In genomic region chr1:33537885-33538284, GRCh38 we compare ENCODE assay signal across 35 cellular contexts.
A peak's percentile ranks its signal among the peaks of the same experiment; 100 is the strongest.
DNase-seq lines count a peak whose midpoint lies in the region; ATAC-seq, FAIRE-seq and TF ChIP-seq lines count a peak whose summit lies in the region.
"Had no signal": no experiment of that assay in that cellular context is flagged by ENCODE, and none has a peak within 500 bp of the region (broad histone marks: within the 10 kb centered on the region; RNA-seq: fewer than 3 reads in every experiment).

No MANE protein-coding gene starts in this region.

- H3K4me3 ChIP-seq in HepG2 (replicated peaks in 1 of 3; ENCODE audit: insufficient read depth in 1 of 3, low read depth in 2 of 3, low read length in 3 of 3) (no peak overlapping the region), right lobe of liver (no peak overlapping the region), HEK293 (ENCODE audit: low read depth, low read length) (no peak overlapping the region), K562 (no peak overlapping the region), small intestine (ENCODE audit: low read depth in 1 of 2, low read length in 2 of 2) (no peak overlapping the region), hepatocyte (no peak overlapping the region)
- H3K4me3 ChIP-seq: A549; BLaER1; BLaER1 treated with 17β-estradiol and CSF1 and Interleukin-3, amounts not matched to agents 10 nM and 100 nM had no signal

- intact Hi-C loops in HepG2 (cut with micrococcal nuclease; ENCODE audit: unreplicated experiment) (no loop called here), right lobe of liver (cut with DNase I) (no loop called here), K562 (cut with micrococcal nuclease) (no loop called here)

- TF ChIP-seq RAD21 in HepG2 (CRISPR knock-in tag; IDR thresholded peaks at IDR 0.05): no peak
- TF ChIP-seq RAD21 in K562 (CRISPR knock-in tag; conservative IDR thresholded peaks at IDR 0.05 in 1 of 2, IDR thresholded peaks at IDR 0.05 in 1 of 2): no peak

- ATAC-seq in HepG2 (no peak), right lobe of liver (no peak), K562 (no peak), GM21576 (IDR thresholded peaks at IDR 0.05; ENCODE audit: unreplicated experiment) (no peak)
- ATAC-seq: A549; CD8-positive, alpha-beta T cell had no signal

- no peak overlapping the region for H2AFZ ChIP-seq in HepG2 (ENCODE audit: low read length)
- H2AFZ ChIP-seq in K562 (ENCODE audit: low read depth, low read length): no peak overlapping the region
- no peak overlapping the region for H2AFZ ChIP-seq in hepatocyte

- H3K9me3 ChIP-seq in HepG2 (ENCODE audit: low read length): no peaks in the 10 kb centered on the region
- H3K9me3 ChIP-seq in right lobe of liver: no peaks in the 10 kb centered on the region
- H3K9me3 ChIP-seq in HEK293 (ENCODE audit: control insufficient read depth, insufficient read depth, low read depth, low read length): no peaks in the 10 kb centered on the region
- no peaks in the 10 kb centered on the region for H3K9me3 ChIP-seq in K562 (replicated peaks; ENCODE audit: control insufficient read depth, insufficient read depth, low read depth, low read length)
- H3K9me3 ChIP-seq in small intestine (ENCODE audit: control insufficient read depth, low read depth): no peaks in the 10 kb centered on the region
- H3K9me3 ChIP-seq in hepatocyte (ENCODE audit: low read depth): no peaks in the 10 kb centered on the region
- H3K9me3 ChIP-seq: A549, BE2C, BLaER1, Caco-2 had no signal

- H3K27me3 ChIP-seq in HepG2 (ENCODE audit: control insufficient read depth in 1 of 2, insufficient read depth in 2 of 2, low read length in 2 of 2) (peaks cover 0 to 27% of the 10 kb centered on the region in 2 experiments; a peak in 4 of 5 replicates), right lobe of liver (no peaks in the 10 kb centered on the region), K562 (ENCODE audit: control insufficient read depth in 2 of 2, insufficient read depth in 2 of 2, low read length in 2 of 2) (peaks cover 43 to 62% of the 10 kb centered on the region in 2 experiments), small intestine (ENCODE audit: control insufficient read depth in 2 of 2, insufficient read depth in 2 of 2, low read length in 2 of 2) (no peaks in the 10 kb centered on the region), hepatocyte (no peaks in the 10 kb centered on the region)
- H3K27me3 ChIP-seq: BE2C; BLaER1; BLaER1 treated with 17β-estradiol and CSF1 and Interleukin-3, amounts not matched to agents 10 nM and 100 nM had no signal

- TF ChIP-seq POLR2A in HepG2 (IDR thresholded peaks at IDR 0.05; ENCODE audit: insufficient read depth in 1 of 2, low read depth in 2 of 2, low read length in 2 of 2): no peak
- no peak for TF ChIP-seq POLR2A in right lobe of liver (IDR thresholded peaks at IDR 0.05)
- no peak for TF ChIP-seq POLR2A in K562 (conservative IDR thresholded peaks at IDR 0.05)

- H3K9me1 ChIP-seq in K562 (ENCODE audit: control insufficient read depth, insufficient read depth, low read length): no peaks in the 10 kb centered on the region

- no peaks in the 10 kb centered on the region for H3K9me2 ChIP-seq in hepatocyte (replicated peaks; ENCODE audit: insufficient read depth)

- no peaks in the 10 kb centered on the region for H3K79me2 ChIP-seq in HepG2 (ENCODE audit: insufficient read depth, low read length)
- no peaks in the 10 kb centered on the region for H3K79me2 ChIP-seq in K562 (ENCODE audit: control insufficient read depth, insufficient read depth, low read length)
- no peaks in the 10 kb centered on the region for H3K79me2 ChIP-seq in hepatocyte

- no peak overlapping the region for H3K27ac ChIP-seq in HepG2 (ENCODE audit: extremely low read length, insufficient read depth, low read length)
- H3K27ac ChIP-seq in right lobe of liver: no peak overlapping the region
- H3K27ac ChIP-seq in HEK293 (ENCODE audit: extremely low read depth, low read depth, low read length): no peak overlapping the region
- no peak overlapping the region for H3K27ac ChIP-seq in K562 (ENCODE audit: extremely low read depth, low read depth, low read length)
- H3K27ac ChIP-seq in small intestine (ENCODE audit: low read depth in 1 of 2, low read length in 1 of 2): no peak overlapping the region
- H3K27ac ChIP-seq in hepatocyte: no peak overlapping the region
- H3K27ac ChIP-seq: 22Rv1; A549; BLaER1; BLaER1 treated with 17β-estradiol and CSF1 and Interleukin-3, amounts not matched to agents 10 nM and 100 nM; C4-2B had no signal

- CTCF ChIA-PET in HepG2 (lab: Yijun Ruan, JAX; ENCODE audit: low intra/inter-chr PET ratio, low total read pairs): no interaction called here
- CTCF ChIA-PET in HEK293 (lab: Yijun Ruan, JAX): no interaction called here
- CTCF ChIA-PET in K562 (lab: Yijun Ruan, JAX; ENCODE audit: low intra/inter-chr PET ratio): no interaction called here

- no peak overlapping the region for H3K9ac ChIP-seq in HepG2 (ENCODE audit: insufficient read depth, low read depth, low read length)
- no peak overlapping the region for H3K9ac ChIP-seq in K562 (ENCODE audit: insufficient read depth in 1 of 2, low read depth in 2 of 2, low read length in 2 of 2)
- H3K9ac ChIP-seq: BLaER1; BLaER1 treated with 17β-estradiol and CSF1 and Interleukin-3, amounts not matched to agents 10 nM and 100 nM had no signal

- POLR2A ChIA-PET in HepG2 (lab: Yijun Ruan, JAX): no interaction called here
- POLR2A ChIA-PET in HEK293 (lab: Yijun Ruan, JAX): interaction anchor here (0.5 kb wide), 1 partner anchor 74 kb away, joined by 3 read pairs; no protein-coding TSS in a partner anchor
- POLR2A ChIA-PET in K562 (lab: Yijun Ruan, JAX): interaction anchor here (0.6 kb wide), 1 partner anchor 841 kb away, joined by 4 read pairs; no protein-coding TSS in a partner anchor

- in situ Hi-C loops in HepG2 (cut with HindIII; ENCODE audit: extremely low pct_ligation_motif_present, low pct_unique_long_range_greater_than_20kb): no loop called here
- in situ Hi-C loops in K562 (cut with MboI): no loop called here

- H4K20me1 ChIP-seq in HepG2 (ENCODE audit: insufficient read depth, low read length) (no peaks in the 10 kb centered on the region), K562 (replicated peaks; ENCODE audit: control insufficient read depth, insufficient read depth, low read length) (no peaks in the 10 kb centered on the region), hepatocyte (ENCODE audit: insufficient read depth, poor library complexity, severe bottlenecking) (no peaks in the 10 kb centered on the region)
- H4K20me1 ChIP-seq: BLaER1; BLaER1 treated with 17β-estradiol and CSF1 and Interleukin-3, amounts not matched to agents 10 nM and 100 nM had no signal

- no peak for FAIRE-seq in HepG2 (lab: Jason Lieb, UNC)
- FAIRE-seq in K562 (lab: Jason Lieb, UNC): no peak
- peak; percentile 33 for FAIRE-seq in small intestine (lab: Jason Lieb, UNC)
- FAIRE-seq: A204.1, A549, D721Med had no signal

- DNase-seq in HepG2 (ENCODE audit: low spot score): no peak
- DNase-seq in right lobe of liver: no peak
- no peak for DNase-seq in K562 (ENCODE audit: extremely low read depth in 1 of 4, low spot score in 3 of 4)
- no peak for DNase-seq in small intestine
- DNase-seq in stimulated activated CD4-positive, alpha-beta T cell treated with anti-CD3 and anti-CD28 coated beads, Interleukin-4, amount 100 ng/mL, for 24 hours: no peak
- no peak for DNase-seq in hepatocyte (ENCODE audit: low spot score)
- DNase-seq: 8988T; ACHN; AML-193; BE2C; C1 segment of cervical spinal cord; Caco-2; Calu3; CD4-positive, alpha-beta memory T cell; CD4-positive, alpha-beta T cell; CD4-positive, CD25-positive, alpha-beta regulatory T cell; CD8-positive, alpha-beta memory T cell; CD8-positive, alpha-beta T cell; COR-L47; DMS 273 treated with DMSO at 0.1 percent for 48 hours; DMS153; DMS53; DMS79; DMS79 treated with DMSO at 0.1 percent for 48 hours; DND-41; EL had no signal

- 56% methylated on average over 5 of the region's 5 CpGs for WGBS in HepG2 (ENCODE audit: low lambda C conversion rate)
- 88% methylated on average over 5 of the region's 5 CpGs for WGBS in right lobe of liver (ENCODE audit: insufficient coverage, low coverage, low lambda C conversion rate, missing lambda C conversion rate)
- WGBS in K562 (ENCODE audit: insufficient coverage, low coverage, missing lambda C conversion rate): 3% methylated on average over 5 of the region's 5 CpGs
- 92 to 98% (median 96%) methylated on average over 5 of the region's 5 CpGs for WGBS in small intestine, 3 donors
- 93% methylated on average over 5 of the region's 5 CpGs for WGBS in hepatocyte (ENCODE audit: low lambda C conversion rate, missing lambda C conversion rate)

- TF ChIP-seq CTCF in HepG2 (CRISPR knock-in tag; IDR thresholded peaks at IDR 0.05): no peak
- no peak for TF ChIP-seq CTCF in right lobe of liver (IDR thresholded peaks at IDR 0.05)
- TF ChIP-seq CTCF in HEK293 (tag by site-specific recombination; IDR thresholded peaks at IDR 0.05): no peak
- no peak for TF ChIP-seq CTCF in K562 (IDR thresholded peaks at IDR 0.05 in 2 of 3, conservative IDR thresholded peaks at IDR 0.05 in 1 of 3; ENCODE audit: insufficient read depth in 2 of 3, low read depth in 1 of 3, low read length in 3 of 3)
- TF ChIP-seq CTCF in hepatocyte (IDR thresholded peaks at IDR 0.05; ENCODE audit: poor library complexity): no peak

- H3K4me2 ChIP-seq in HepG2 (ENCODE audit: low read depth, low read length) (no peak overlapping the region), K562 (ENCODE audit: insufficient read depth, low read length) (no peak overlapping the region), hepatocyte (no peak overlapping the region)
- H3K4me2 ChIP-seq: A549; BLaER1; BLaER1 treated with 17β-estradiol and CSF1 and Interleukin-3, amounts not matched to agents 10 nM and 100 nM had no signal

- TF ChIP-seq EP300 in HepG2 (IDR thresholded peaks at IDR 0.05; ENCODE audit: low read depth in 2 of 2, low read length in 2 of 2) (no peak), HepG2 (CRISPR knock-in tag; IDR thresholded peaks at IDR 0.05; ENCODE audit: borderline replicate concordance) (no peak), K562 (IDR thresholded peaks at IDR 0.05; ENCODE audit: low read length) (no peak)

- H3K4me1 ChIP-seq in HepG2 (ENCODE audit: insufficient read depth, low read length): no peaks in the 10 kb centered on the region
- H3K4me1 ChIP-seq in right lobe of liver: no peaks in the 10 kb centered on the region
- H3K4me1 ChIP-seq in HEK293 (ENCODE audit: control insufficient read depth, insufficient read depth, low read length): no peaks in the 10 kb centered on the region
- no peaks in the 10 kb centered on the region for H3K4me1 ChIP-seq in K562 (replicated peaks in 1 of 2; ENCODE audit: control insufficient read depth in 2 of 2, insufficient read depth in 2 of 2, low read length in 2 of 2)
- H3K4me1 ChIP-seq in small intestine (ENCODE audit: control insufficient read depth in 2 of 2, insufficient read depth in 1 of 2, low read depth in 1 of 2, low read length in 1 of 2): no peaks in the 10 kb centered on the region
- no peaks in the 10 kb centered on the region for H3K4me1 ChIP-seq in hepatocyte (ENCODE audit: insufficient read depth)
- H3K4me1 ChIP-seq: A549, BE2C, Caco-2 had no signal

- no peaks in the 10 kb centered on the region for H3K36me3 ChIP-seq in HepG2 (replicated peaks in 1 of 2; ENCODE audit: control insufficient read depth in 1 of 2, insufficient read depth in 2 of 2, low read length in 2 of 2)
- no peaks in the 10 kb centered on the region for H3K36me3 ChIP-seq in right lobe of liver
- H3K36me3 ChIP-seq in HEK293 (ENCODE audit: control insufficient read depth in 2 of 2, insufficient read depth in 1 of 2, low read length in 2 of 2): no peaks in the 10 kb centered on the region
- H3K36me3 ChIP-seq in K562 (ENCODE audit: control insufficient read depth, insufficient read depth, low read length): no peaks in the 10 kb centered on the region
- no peaks in the 10 kb centered on the region for H3K36me3 ChIP-seq in small intestine (ENCODE audit: control insufficient read depth in 2 of 2, insufficient read depth in 2 of 2, low read length in 2 of 2)
- no peaks in the 10 kb centered on the region for H3K36me3 ChIP-seq in hepatocyte (replicated peaks; ENCODE audit: insufficient read depth, low read depth)
- H3K36me3 ChIP-seq: BE2C; BLaER1; BLaER1 treated with 17β-estradiol and CSF1 and Interleukin-3, amounts not matched to agents 10 nM and 100 nM had no signal

- no TSS peak for BruUV-seq in HepG2 (replicated peaks; lab: Mats Ljungman, UMichigan)
- BruUV-seq in K562 (replicated peaks; lab: Mats Ljungman, UMichigan): no TSS peak
